ENCODE assay signal across 1 cellular context in genomic region chr6:156942266-156942665, GRCh38.
TF ChIP-seq lines count a peak whose summit lies in the region.

No MANE protein-coding gene starts in this region.

TF ChIP-seq in HepG2, 621 proteins besides CTCF, POLR2A, EP300 and RAD21 (continued from another document):
- no peak for TF ChIP-seq AHDC1 (CRISPR knock-in tag; IDR thresholded peaks at IDR 0.05; ENCODE audit: borderline replicate concordance)
- TF ChIP-seq RCOR2 (CRISPR knock-in tag; IDR thresholded peaks at IDR 0.05) = no peak
- TF ChIP-seq CSRNP2 (CRISPR knock-in tag; conservative IDR thresholded peaks at IDR 0.05; ENCODE audit: low read depth) = no peak
- TF ChIP-seq ZNF704 (CRISPR knock-in tag; IDR thresholded peaks at IDR 0.05; ENCODE audit: borderline replicate concordance) = no peak
- TF ChIP-seq ZNF354B (CRISPR knock-in tag; IDR thresholded peaks at IDR 0.05) = no peak
